ENCODE assay signal across 1 cellular context in genomic region chrX:9396930-9397329, GRCh38.
TF ChIP-seq lines count a peak whose summit lies in the region.

No MANE protein-coding gene starts in this region.

TF ChIP-seq in HepG2, 621 proteins besides CTCF, POLR2A, EP300 and RAD21 (continued from another document):
- TF ChIP-seq REST (IDR thresholded peaks at IDR 0.05; ENCODE audit: borderline replicate concordance in 1 of 2, low read depth in 1 of 2, low read length in 2 of 2) (no peak), MAF1 (CRISPR knock-in tag; IDR thresholded peaks at IDR 0.05; ENCODE audit: borderline replicate concordance) (no peak), CREM (IDR thresholded peaks at IDR 0.05) (peak; percentile 41; the same call in 1 of the 2 replicates), CREM (CRISPR knock-in tag; IDR thresholded peaks at IDR 0.05) (no peak), NCOR1 (IDR thresholded peaks at IDR 0.05; ENCODE audit: borderline replicate concordance, low read length) (peak; percentile 34; the same call in 1 of the 2 replicates), SCMH1 (CRISPR knock-in tag; IDR thresholded peaks at IDR 0.05; ENCODE audit: borderline replicate concordance) (no peak), ZNF558 (CRISPR knock-in tag; IDR thresholded peaks at IDR 0.05; ENCODE audit: borderline replicate concordance) (no peak), ZNF547 (CRISPR knock-in tag; IDR thresholded peaks at IDR 0.05) (no peak), HNF4G (IDR thresholded peaks at IDR 0.05; ENCODE audit: borderline replicate concordance, low read depth, low read length) (peak; percentile 40; the same call in 1 of the 2 replicates), HNF4G (CRISPR knock-in tag; IDR thresholded peaks at IDR 0.05; ENCODE audit: borderline replicate concordance, low read depth) (no peak), NR2C2 (CRISPR knock-in tag; IDR thresholded peaks at IDR 0.05; ENCODE audit: borderline replicate concordance) (no peak), AGO1 (IDR thresholded peaks at IDR 0.05; ENCODE audit: low read depth, low read length, poor library complexity, severe bottlenecking) (no peak), SALL1 (CRISPR knock-in tag; IDR thresholded peaks at IDR 0.05) (0 out of 2 replicates have a peak, but pooled peaks have one; percentile 11), HNF1A (IDR thresholded peaks at IDR 0.05; ENCODE audit: low read depth) (no peak), HNF1A (CRISPR knock-in tag; IDR thresholded peaks at IDR 0.05; ENCODE audit: borderline replicate concordance) (no peak), AKAP8 (CRISPR knock-in tag; IDR thresholded peaks at IDR 0.05) (no peak)
